ENCODE assay signal across 12 cellular contexts in the genomic region with DNA sequence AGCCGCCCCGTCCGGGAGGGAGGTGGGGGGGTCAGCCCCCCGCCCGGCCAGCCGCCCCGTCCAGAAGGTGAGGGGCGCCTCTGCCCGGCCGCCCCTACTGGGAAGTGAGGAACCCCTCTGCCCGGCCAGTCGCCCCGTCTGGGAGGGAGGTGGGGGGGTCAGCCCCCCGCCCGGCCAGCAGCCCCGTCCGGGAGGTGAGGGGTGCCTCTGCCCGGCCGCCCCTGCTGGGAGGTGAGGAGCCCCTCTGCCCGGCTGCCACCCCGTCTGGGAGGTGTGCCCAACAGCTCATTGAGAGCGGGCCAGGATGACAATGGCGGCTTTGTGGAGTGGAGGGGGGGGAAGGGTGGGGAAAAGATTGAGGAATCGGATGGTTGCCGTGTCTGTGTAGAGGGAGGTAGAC. TPM values are rescaled to one million over a fixed set of nuclear protein-coding genes. Genes with fewer than 3 reads are reported as not detected.
DNase-seq lines count a peak whose midpoint lies in the region; TF ChIP-seq lines count a peak whose summit lies in the region.
"Not testable (repeated sequence)": the region's sequence is repeated elsewhere in the genome, so short reads cannot be mapped to it uniquely, and the experiment has no call there.
"Had no signal": no experiment of that assay in that cellular context is flagged by ENCODE, and none has a peak within 500 bp of the region (broad histone marks: within the 10 kb centered on the region; RNA-seq: fewer than 3 reads in every experiment).

No MANE protein-coding gene starts in this region.

- H3K27me3 Mint-ChIP-seq in glutamatergic neuron (ENCODE audit: unreplicated experiment) = not testable (repeated sequence)

- DNase-seq in glutamatergic neuron = not testable (repeated sequence)

- peak overlapping the region; percentile 28 for H3K27ac Mint-ChIP-seq in glutamatergic neuron (ENCODE audit: unreplicated experiment)

- H3K4me1 Mint-ChIP-seq in glutamatergic neuron (ENCODE audit: low read depth, unreplicated experiment) = not testable (repeated sequence)

- not testable (repeated sequence) for H3K9me3 Mint-ChIP-seq in glutamatergic neuron (ENCODE audit: unreplicated experiment)

- H3K36me3 Mint-ChIP-seq in glutamatergic neuron (ENCODE audit: unreplicated experiment) = peaks cover 34% of the 10 kb centered on the region

- not testable (repeated sequence) for TF ChIP-seq CTCF in glutamatergic neuron (IDR thresholded peaks at IDR 0.05; ENCODE audit: partially characterized antibody, unreplicated experiment)

- H3K4me3 Mint-ChIP-seq in glutamatergic neuron (ENCODE audit: unreplicated experiment) = not testable (repeated sequence)

RNA-seq across cellular contexts. Expression of a gene that starts 31.3 kb away (rescaled TPM):
- total RNA-seq in glutamatergic neuron (ENCODE audit: unreplicated experiment) = 0.44 TPM
- total RNA-seq: A172; A673; B cell; Caco-2; Calu3; CD4-positive, alpha-beta memory T cell; CD4-positive, alpha-beta T cell; CD4-positive, CD25-positive, alpha-beta regulatory T cell; CD8-positive, alpha-beta memory T cell; CD8-positive, alpha-beta T cell; Daoy had no signal
